13 cellular contexts compared by ENCODE assay signal in the genomic region with DNA sequence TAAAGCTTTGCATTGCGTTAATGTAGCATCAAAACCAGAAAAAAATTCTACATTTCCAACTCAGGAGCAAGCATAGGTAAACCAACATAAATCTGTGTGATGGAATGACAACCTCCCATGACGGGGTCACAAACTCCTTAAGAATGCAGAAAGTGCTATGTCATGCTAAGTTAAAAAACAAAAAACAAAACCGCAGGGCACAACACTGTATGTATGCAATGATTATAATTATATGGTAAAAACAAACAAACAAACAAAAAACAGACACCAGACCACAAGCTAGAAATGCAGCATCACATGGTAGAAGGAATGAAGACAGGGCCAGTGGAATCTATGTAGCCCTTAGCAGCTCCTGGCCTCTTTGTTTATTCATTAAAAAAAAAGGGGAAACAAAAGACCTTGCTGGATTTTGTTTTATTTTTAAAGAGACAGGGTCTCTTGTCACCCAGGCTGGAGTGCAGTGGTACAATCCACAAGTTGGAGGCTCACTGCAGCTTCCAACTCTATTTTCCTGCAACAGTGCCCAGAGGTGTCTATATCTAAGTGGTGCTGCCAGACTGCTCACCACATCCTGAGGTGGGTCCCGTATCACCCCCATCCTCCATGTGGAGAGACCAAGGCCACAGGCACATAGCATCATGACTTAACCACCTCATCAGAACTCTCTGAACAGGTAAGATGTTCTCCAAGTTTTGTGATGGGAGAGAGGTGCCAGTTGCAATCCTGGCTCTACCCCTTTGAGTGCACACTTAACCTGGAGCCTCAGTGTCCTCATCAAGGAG.
A peak's percentile ranks its signal among the peaks of the same experiment; 100 is the strongest.
DNase-seq lines count a peak whose midpoint lies in the region; ATAC-seq and TF ChIP-seq lines count a peak whose summit lies in the region.
"Had no signal": no experiment of that assay in that cellular context is flagged by ENCODE, and none has a peak within 500 bp of the region (broad histone marks: within the 10 kb centered on the region; RNA-seq: fewer than 3 reads in every experiment).

No MANE protein-coding gene starts in this region.

- H3K9me3 ChIP-seq in CD4-positive, CD25-positive, alpha-beta regulatory T cell (ENCODE audit: control insufficient read depth in 2 of 2, low read length in 2 of 2), result no peaks in the 10 kb centered on the region
- no peaks in the 10 kb centered on the region for H3K9me3 ChIP-seq in neutrophil

- H3K4me3 ChIP-seq in CD4-positive, CD25-positive, alpha-beta regulatory T cell (ENCODE audit: low read depth, low read length), result no peak overlapping the region
- H3K4me3 ChIP-seq in HL-60 (replicated peaks; ENCODE audit: insufficient read depth, low read length) (no peak overlapping the region), neutrophil (ENCODE audit: low read depth in 1 of 2, low read length in 1 of 2) (peak overlapping the region in 1 of 2 experiments; percentile 26)
- H3K4me3 ChIP-seq: dorsolateral prefrontal cortex had no signal

- peak in 1 of 3 donors; percentile 45 for DNase-seq in CD4-positive, CD25-positive, alpha-beta regulatory T cell
- DNase-seq in HL-60 (ENCODE audit: low read depth in 1 of 2, low spot score in 1 of 2), result no peak
- no peak for DNase-seq in NCI-H345 treated with DMSO at 0.1 percent for 48 hours (lab: John Stamatoyannopoulos, UW; ENCODE audit: unreplicated experiment)
- no peak for DNase-seq in NCI-H748 (lab: John Stamatoyannopoulos, UW; ENCODE audit: unreplicated experiment)
- DNase-seq: GDM1, NCI-H1105, NCI-H226 had no signal

- H3K27me3 Mint-ChIP-seq in CD4-positive, CD25-positive, alpha-beta regulatory T cell, result no peaks in the 10 kb centered on the region
- no peaks in the 10 kb centered on the region for H3K27me3 Mint-ChIP-seq in brain

- H3K27me3 ChIP-seq in CD4-positive, CD25-positive, alpha-beta regulatory T cell (ENCODE audit: control insufficient read depth, insufficient read depth, low read length), result no peaks in the 10 kb centered on the region
- H3K27me3 ChIP-seq in HL-60 (ENCODE audit: insufficient read depth, poor library complexity, severe bottlenecking) (no peaks in the 10 kb centered on the region), neutrophil (no peaks in the 10 kb centered on the region)
- H3K27me3 ChIP-seq: dorsolateral prefrontal cortex had no signal

- no peak overlapping the region for H3K4me3 Mint-ChIP-seq in CD4-positive, CD25-positive, alpha-beta regulatory T cell
- H3K4me3 Mint-ChIP-seq in brain, result no peak overlapping the region

- peaks cover 23% of the 10 kb centered on the region for H3K36me3 Mint-ChIP-seq in CD4-positive, CD25-positive, alpha-beta regulatory T cell
- peaks cover 25% of the 10 kb centered on the region for H3K36me3 Mint-ChIP-seq in brain

- ATAC-seq in CD4-positive, CD25-positive, alpha-beta regulatory T cell (ENCODE audit: low read depth in 2 of 2), result no peak
- ATAC-seq in GM21619 (IDR thresholded peaks at IDR 0.05; ENCODE audit: unreplicated experiment) (no peak), GM18909 (IDR thresholded peaks at IDR 0.05; ENCODE audit: poor library complexity, unreplicated experiment) (no peak)

- H3K27ac Mint-ChIP-seq in CD4-positive, CD25-positive, alpha-beta regulatory T cell, result peak overlapping the region; percentile 34 to 78 (median 74)
- H3K27ac Mint-ChIP-seq in brain, result peak overlapping the region in 3 of 5 experiments; percentile 14 to 51 (median 36)

- H3K36me3 ChIP-seq in CD4-positive, CD25-positive, alpha-beta regulatory T cell (ENCODE audit: control insufficient read depth, insufficient read depth, low read length), result peaks cover 30% of the 10 kb centered on the region
- H3K36me3 ChIP-seq in neutrophil, result peaks cover 17% of the 10 kb centered on the region

- H3K27ac ChIP-seq in CD4-positive, CD25-positive, alpha-beta regulatory T cell (ENCODE audit: insufficient read depth, low read length, poor library complexity, severe bottlenecking), result no peak overlapping the region
- H3K27ac ChIP-seq in HL-60 (replicated peaks), result 0 out of 2 replicates have a peak overlapping the region, but pooled peaks have one; percentile 7
- peak overlapping the region; percentile 81 for H3K27ac ChIP-seq in neutrophil
- H3K27ac ChIP-seq: C4-2B had no signal

- peaks cover 4 to 62% (median 34%) of the 10 kb centered on the region in 4 donors for H3K4me1 Mint-ChIP-seq in CD4-positive, CD25-positive, alpha-beta regulatory T cell
- peaks cover 55% of the 10 kb centered on the region for H3K4me1 Mint-ChIP-seq in brain

- TF ChIP-seq CTCF in HL-60 (IDR thresholded peaks at IDR 0.05; ENCODE audit: insufficient read depth, low read length) (no peak), brain (conservative IDR thresholded peaks at IDR 0.05) (no peak), neutrophil (IDR thresholded peaks at IDR 0.05) (no peak)

- H3K4me1 ChIP-seq in CD4-positive, CD25-positive, alpha-beta regulatory T cell (ENCODE audit: control insufficient read depth, insufficient read depth, low read length, poor library complexity, severe bottlenecking), result peaks cover 7% of the 10 kb centered on the region
- H3K4me1 ChIP-seq in neutrophil (ENCODE audit: control insufficient read depth in 1 of 2, insufficient read depth in 1 of 2, low read depth in 1 of 2, low read length in 1 of 2), result peaks cover 57 to 74% of the 10 kb centered on the region in 2 experiments

- H3K9me3 Mint-ChIP-seq in CD4-positive, CD25-positive, alpha-beta regulatory T cell, result no peaks in the 10 kb centered on the region
- H3K9me3 Mint-ChIP-seq in brain, result no peaks in the 10 kb centered on the region
